In genomic region chr6:112272799-112273198, GRCh38 we compare ENCODE assay signal across 27 cellular contexts. TPM values are rescaled to one million over a fixed set of nuclear protein-coding genes. Genes with fewer than 3 reads are reported as not detected.
"Had no signal": no experiment of that assay in that cellular context is flagged by ENCODE, and none has a peak within 500 bp of the region (broad histone marks: within the 10 kb centered on the region; RNA-seq: fewer than 3 reads in every experiment).

No MANE protein-coding gene starts in this region.

- ATAC-seq: esophagus mucosa; gastrocnemius medialis; heart right ventricle; left cardiac atrium; left lung; left ventricle myocardium superior; lower lobe of right lung; mucosa of descending colon; naive thymus-derived CD8-positive, alpha-beta T cell had no signal

- DNase-seq: dermis blood vessel endothelial cell; dorsolateral prefrontal cortex; effector CD4-positive, alpha-beta T cell; effector memory CD4-positive, alpha-beta T cell; erythroblast; esophagus squamous epithelium; foreskin fibroblast; foreskin melanocyte; gastrocnemius medialis; glutamatergic neuron; head of caudate nucleus; heart right ventricle; hippocampal formation; left cardiac atrium; left lung; left ventricle myocardium superior; lower lobe of right lung; mesenchymal stem cell; mucosa of descending colon; naive B cell; naive thymus-derived CD8-positive, alpha-beta T cell had no signal

- H3K9me3 ChIP-seq: esophagus squamous epithelium, gastrocnemius medialis, heart right ventricle, left lung, lower lobe of right lung, mucosa of descending colon had no signal

- H3K27ac ChIP-seq: coronary artery, dorsolateral prefrontal cortex, epithelial cell of prostate, esophagus squamous epithelium, gastrocnemius medialis, heart right ventricle, left lung, lower lobe of right lung had no signal

- H3K4me3 ChIP-seq: coronary artery, dorsolateral prefrontal cortex, esophagus squamous epithelium, gastrocnemius medialis, heart right ventricle, left lung, lower lobe of right lung, mucosa of descending colon had no signal

- H3K36me3 ChIP-seq: esophagus squamous epithelium, gastrocnemius medialis, heart right ventricle, left lung, lower lobe of right lung had no signal

- H3K27me3 ChIP-seq: dorsolateral prefrontal cortex, esophagus squamous epithelium, gastrocnemius medialis, heart right ventricle, left lung had no signal

- FAIRE-seq: colon, islet of Langerhans, keratinocyte had no signal

RNA-seq across cellular contexts. Expression of gene LAMA4, which starts 18.4 kb away (rescaled TPM):
- total RNA-seq: naive thymus-derived CD8-positive, alpha-beta T cell had no signal
- polyA plus RNA-seq: naive thymus-derived CD8-positive, alpha-beta T cell had no signal
